ENCODE assay signal across 14 cellular contexts in the genomic region with DNA sequence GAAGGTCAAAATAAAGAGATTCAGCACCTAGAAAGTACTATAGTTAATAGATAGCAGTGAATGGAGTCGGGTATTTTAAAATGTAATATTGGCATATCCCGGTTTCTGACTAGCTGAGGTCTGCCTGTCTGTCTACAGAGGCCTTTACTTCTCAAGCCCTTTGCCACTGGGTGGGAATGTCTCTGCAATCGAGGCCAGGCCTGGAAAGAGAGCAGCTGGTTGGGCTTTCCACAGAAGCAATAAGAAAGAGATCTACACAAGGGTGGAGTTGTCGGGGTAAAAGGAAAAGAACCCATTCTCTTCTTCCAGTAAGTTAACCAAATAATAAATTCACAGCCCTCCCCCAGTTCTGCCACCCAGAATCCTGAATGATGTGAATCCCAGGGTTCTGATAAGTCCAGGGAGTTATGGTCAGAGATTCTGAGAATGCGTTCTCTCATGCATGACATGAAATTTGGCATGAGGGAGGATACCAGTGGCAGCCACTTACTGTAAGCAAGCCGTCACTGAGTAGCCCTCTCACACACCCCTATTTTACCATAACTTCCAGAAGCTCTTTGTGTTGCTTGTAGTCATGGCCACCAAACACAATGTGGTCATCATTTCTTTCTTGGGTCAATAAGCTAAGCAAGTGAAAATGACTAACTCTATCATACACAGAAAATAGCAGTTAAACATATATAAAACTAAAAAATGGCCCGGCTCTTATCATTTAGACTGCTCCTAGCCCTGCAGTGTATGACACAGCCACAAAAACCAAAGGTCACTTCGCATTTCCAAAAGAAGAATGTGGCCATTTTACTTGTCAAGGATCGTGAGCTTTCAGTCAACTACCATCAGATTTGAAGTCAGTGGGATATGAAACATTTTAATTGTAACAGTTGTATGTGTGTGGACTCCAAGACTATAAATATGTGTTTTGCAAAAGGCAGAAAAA.
DNase-seq lines count a peak whose midpoint lies in the region; ATAC-seq and TF ChIP-seq lines count a peak whose summit lies in the region.
"Had no signal": no experiment of that assay in that cellular context is flagged by ENCODE, and none has a peak within 500 bp of the region (broad histone marks: within the 10 kb centered on the region; RNA-seq: fewer than 3 reads in every experiment).

No MANE protein-coding gene starts in this region.

- peaks cover 0 to 4% (median 0%) of the 10 kb centered on the region in 3 donors for H3K36me3 ChIP-seq in esophagus squamous epithelium
- H3K36me3 ChIP-seq in tibial nerve, result peaks cover 0 to 16% (median 0%) of the 10 kb centered on the region in 3 donors
- H3K36me3 ChIP-seq: prostate gland had no signal

- H3K4me1 Mint-ChIP-seq in nephron, result peaks cover 30% of the 10 kb centered on the region

- H3K27ac Mint-ChIP-seq in nephron, result peak overlapping the region; percentile 11 to 45 (median 34)
- H3K27ac Mint-ChIP-seq: activated CD8-positive, alpha-beta T cell treated with anti-CD3 and anti-CD28 coated beads for 36 hours; CD4-positive, alpha-beta memory T cell; mesothelial cell of epicardium; stimulated activated naive CD8-positive, alpha-beta T cell treated with anti-CD3 and anti-CD28 coated beads, Interleukin-15, Interleukin-2, amounts not matched to agents 100 ng/mL and 50 ng/mL, for 24 hours had no signal

- ATAC-seq in GM18907 (IDR thresholded peaks at IDR 0.05; ENCODE audit: unreplicated experiment), result no peak
- ATAC-seq: activated CD8-positive, alpha-beta T cell treated with anti-CD3 and anti-CD28 coated beads for 36 hours had no signal

- H3K4me1 ChIP-seq in esophagus squamous epithelium (peaks cover 0 to 60% (median 23%) of the 10 kb centered on the region in 3 donors), tibial nerve (peaks cover 0 to 71% (median 9%) of the 10 kb centered on the region in 4 donors)
- H3K4me1 ChIP-seq: prostate gland had no signal

- H3K36me3 Mint-ChIP-seq in nephron (ENCODE audit: low read depth), result peaks cover 12% of the 10 kb centered on the region
- H3K36me3 Mint-ChIP-seq: CD4-positive, alpha-beta memory T cell; mesothelial cell of epicardium had no signal

- no peak overlapping the region for H3K4me3 Mint-ChIP-seq in nephron
- H3K4me3 Mint-ChIP-seq: activated CD8-positive, alpha-beta T cell treated with anti-CD3 and anti-CD28 coated beads for 36 hours; CD4-positive, alpha-beta memory T cell; mesothelial cell of epicardium; stimulated activated naive CD8-positive, alpha-beta T cell treated with anti-CD3 and anti-CD28 coated beads, Interleukin-15, Interleukin-2, amounts not matched to agents 100 ng/mL and 50 ng/mL, for 24 hours had no signal

- 67 to 69% methylated on average over 9 of the region's 9 CpGs for WGBS in esophagus squamous epithelium, 2 donors
- 47 to 55% methylated on average over 9 of the region's 9 CpGs for WGBS in tibial nerve, 2 donors

- H3K9me3 Mint-ChIP-seq in nephron, result no peaks in the 10 kb centered on the region
- H3K9me3 Mint-ChIP-seq: activated CD8-positive, alpha-beta T cell treated with anti-CD3 and anti-CD28 coated beads for 36 hours; CD4-positive, alpha-beta memory T cell; mesothelial cell of epicardium; stimulated activated naive CD8-positive, alpha-beta T cell treated with anti-CD3 and anti-CD28 coated beads, Interleukin-15, Interleukin-2, amounts not matched to agents 100 ng/mL and 50 ng/mL, for 24 hours had no signal

- no peak for TF ChIP-seq POLR2A in esophagus squamous epithelium (IDR thresholded peaks at IDR 0.05)
- TF ChIP-seq POLR2A in tibial nerve (IDR thresholded peaks at IDR 0.05), result no peak

- intact Hi-C loops in esophagus squamous epithelium (cut with DNase I), result no loop called here

- H3K9me3 ChIP-seq in esophagus squamous epithelium, result no peaks in the 10 kb centered on the region
- H3K9me3 ChIP-seq in tibial nerve, result no peaks in the 10 kb centered on the region
- H3K9me3 ChIP-seq: prostate gland had no signal

- no peak for TF ChIP-seq EP300 in tibial nerve (IDR thresholded peaks at IDR 0.05)

- TF ChIP-seq CTCF in esophagus squamous epithelium (IDR thresholded peaks at IDR 0.05) (no peak), nephron (IDR thresholded peaks at IDR 0.05; ENCODE audit: unreplicated experiment in 3 of 3) (no peak), tibial nerve (IDR thresholded peaks at IDR 0.05) (no peak)

- H3K27me3 Mint-ChIP-seq in nephron (ENCODE audit: low read depth), result peaks cover 7% of the 10 kb centered on the region
- H3K27me3 Mint-ChIP-seq: activated CD8-positive, alpha-beta T cell treated with anti-CD3 and anti-CD28 coated beads for 36 hours; CD4-positive, alpha-beta memory T cell had no signal

- DNase-seq in DMS79 (lab: John Stamatoyannopoulos, UW), result peak; percentile 29
- DNase-seq in RPMI7951 (ENCODE audit: low read depth), result peak; percentile 57
- no peak for DNase-seq in esophagus squamous epithelium (lab: John Stamatoyannopoulos, UW)
- DNase-seq in RPMI8226, result no peak
- no peak for DNase-seq in NCI-H1694 treated with DMSO at 0.1 percent for 48 hours (lab: John Stamatoyannopoulos, UW)
- no peak for DNase-seq in tibial nerve (ENCODE audit: low spot score in 2 of 2)
- DNase-seq: activated CD8-positive, alpha-beta T cell treated with anti-CD3 and anti-CD28 coated beads for 36 hours; CD4-positive, alpha-beta memory T cell; NCI-H510A had no signal

- H3K27me3 ChIP-seq in esophagus squamous epithelium (no peaks in the 10 kb centered on the region), tibial nerve (no peaks in the 10 kb centered on the region)

- H3K4me3 ChIP-seq in esophagus squamous epithelium, result no peak overlapping the region
- no peak overlapping the region for H3K4me3 ChIP-seq in tibial nerve
- H3K4me3 ChIP-seq: prostate gland had no signal

- H3K27ac ChIP-seq in esophagus squamous epithelium (peak overlapping the region in 3 of 4 donors; percentile 10 to 39 (median 15)), tibial nerve (peak overlapping the region in 2 of 4 donors; percentile 38 to 78)
- H3K27ac ChIP-seq: prostate gland had no signal

Comparison
In these comparisons a context has a peak if more than half of its experiments do, and no peak if none do; other contexts are left out.
1. DNase-seq: peak in DMS79 (single experiment) and RPMI7951 (single experiment); none in esophagus squamous epithelium (single experiment), RPMI8226 (single experiment), NCI-H1694 treated with DMSO at 0.1 percent for 48 hours (single experiment) and tibial nerve (0 of 2).